Comparison of ENCODE assay signal across 18 cellular contexts in the genomic region with DNA sequence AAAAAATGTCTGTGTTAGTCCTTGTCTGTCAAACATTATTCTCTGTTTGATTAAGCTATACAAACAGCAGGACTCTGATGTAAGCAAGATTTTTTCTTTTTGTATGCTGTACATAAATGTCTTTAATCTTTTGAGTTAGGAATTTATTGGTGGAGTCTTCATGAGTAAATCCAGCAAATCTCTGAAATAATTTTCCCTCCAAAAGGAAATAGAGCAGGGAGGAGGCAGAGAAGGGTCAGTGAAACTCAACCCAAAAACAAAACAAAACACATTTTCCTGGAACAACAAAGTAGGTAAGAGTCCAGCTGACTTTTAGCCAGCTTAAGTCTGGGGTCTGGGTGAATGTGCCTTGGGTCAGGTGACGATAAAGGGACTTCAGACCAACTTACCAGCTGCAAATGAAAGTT.
DNase-seq lines count a peak whose midpoint lies in the region; ATAC-seq, FAIRE-seq and TF ChIP-seq lines count a peak whose summit lies in the region.
"Had no signal": no experiment of that assay in that cellular context is flagged by ENCODE, and none has a peak within 500 bp of the region (broad histone marks: within the 10 kb centered on the region; RNA-seq: fewer than 3 reads in every experiment).

No MANE protein-coding gene starts in this region.

- no peaks in the 10 kb centered on the region for H3K36me3 ChIP-seq in K562 (ENCODE audit: control insufficient read depth, insufficient read depth, low read length)
- no peaks in the 10 kb centered on the region for H3K36me3 ChIP-seq in liver (ENCODE audit: control insufficient read depth in 4 of 4, insufficient read depth in 3 of 4, low read depth in 1 of 4, low read length in 3 of 4)
- no peaks in the 10 kb centered on the region for H3K36me3 ChIP-seq in tibial nerve
- no peaks in the 10 kb centered on the region for H3K36me3 ChIP-seq in sigmoid colon
- H3K36me3 ChIP-seq: BLaER1 treated with 17β-estradiol and CSF1 and Interleukin-3, amounts not matched to agents 10 nM and 100 nM had no signal

- peak; percentile 70 for DNase-seq in DMS53 treated with DMSO at 0.1 percent for 48 hours (lab: John Stamatoyannopoulos, UW; ENCODE audit: unreplicated experiment)
- no peak for DNase-seq in DMS53 (lab: John Stamatoyannopoulos, UW)
- DNase-seq in K562 (ENCODE audit: extremely low read depth in 1 of 4, low spot score in 3 of 4), result no peak
- DNase-seq in tibial nerve (ENCODE audit: low spot score in 2 of 2), result no peak
- no peak for DNase-seq in foreskin melanocyte
- no peak for DNase-seq in sigmoid colon
- DNase-seq: 8988T; ACHN; Calu3; CD4-positive, CD25-positive, alpha-beta regulatory T cell; DMS 273 treated with DMSO at 0.1 percent for 48 hours; GF-D8; GM23248; IMR-90 had no signal

- ATAC-seq in K562, result no peak
- ATAC-seq: HCT116 had no signal

- H3K27ac ChIP-seq in K562 (ENCODE audit: extremely low read depth, low read depth, low read length), result no peak overlapping the region
- peak overlapping the region; percentile 62 to 65 for H3K27ac ChIP-seq in liver (ENCODE audit: low read depth in 1 of 2, low read length in 2 of 2)
- no peak overlapping the region for H3K27ac ChIP-seq in tibial nerve
- H3K27ac ChIP-seq in sigmoid colon, result no peak overlapping the region
- H3K27ac ChIP-seq: BLaER1 treated with 17β-estradiol and CSF1 and Interleukin-3, amounts not matched to agents 10 nM and 100 nM; GM23248 had no signal

- TF ChIP-seq POLR2A in K562 (conservative IDR thresholded peaks at IDR 0.05), result no peak
- TF ChIP-seq POLR2A in tibial nerve (IDR thresholded peaks at IDR 0.05), result no peak
- TF ChIP-seq POLR2A in sigmoid colon (IDR thresholded peaks at IDR 0.05), result no peak

- TF ChIP-seq CTCF in K562 (IDR thresholded peaks at IDR 0.05 in 2 of 3, conservative IDR thresholded peaks at IDR 0.05 in 1 of 3; ENCODE audit: insufficient read depth in 2 of 3, low read depth in 1 of 3, low read length in 3 of 3) (no peak), liver (IDR thresholded peaks at IDR 0.05; ENCODE audit: low read depth, low read length, missing input control) (no peak), tibial nerve (IDR thresholded peaks at IDR 0.05) (no peak), sigmoid colon (IDR thresholded peaks at IDR 0.05) (no peak)

- intact Hi-C loops in K562 (cut with micrococcal nuclease), result loop anchor here (5.0 to 10.0 kb wide), 2 partner anchors 83 to 136 kb away; no protein-coding TSS in a partner anchor
- intact Hi-C loops in sigmoid colon (cut with DNase I), result no loop called here

- H3K9ac ChIP-seq in K562 (ENCODE audit: insufficient read depth in 1 of 2, low read depth in 2 of 2, low read length in 2 of 2) (no peak overlapping the region), liver (ENCODE audit: low read depth in 1 of 2, low read length in 2 of 2) (no peak overlapping the region)
- H3K9ac ChIP-seq: BLaER1 treated with 17β-estradiol and CSF1 and Interleukin-3, amounts not matched to agents 10 nM and 100 nM; GM23248 had no signal

- H2AFZ ChIP-seq in K562 (ENCODE audit: low read depth, low read length), result 0 out of 2 replicates have a peak overlapping the region, but pooled peaks have one; percentile 32
- H2AFZ ChIP-seq: GM23248 had no signal

- no peak for FAIRE-seq in K562 (lab: Jason Lieb, UNC)
- FAIRE-seq: H54 had no signal

- no peaks in the 10 kb centered on the region for H4K20me1 ChIP-seq in K562 (replicated peaks; ENCODE audit: control insufficient read depth, insufficient read depth, low read length)
- H4K20me1 ChIP-seq: BLaER1 treated with 17β-estradiol and CSF1 and Interleukin-3, amounts not matched to agents 10 nM and 100 nM had no signal

- H3K79me2 ChIP-seq in K562 (ENCODE audit: control insufficient read depth, insufficient read depth, low read length), result no peaks in the 10 kb centered on the region

- in situ Hi-C loops in K562 (cut with MboI), result no loop called here

- H3K4me3 ChIP-seq in K562, result no peak overlapping the region
- H3K4me3 ChIP-seq in liver (ENCODE audit: low read depth in 1 of 3, low read length in 3 of 3), result no peak overlapping the region
- H3K4me3 ChIP-seq in tibial nerve, result no peak overlapping the region
- no peak overlapping the region for H3K4me3 ChIP-seq in sigmoid colon
- H3K4me3 ChIP-seq: BLaER1 treated with 17β-estradiol and CSF1 and Interleukin-3, amounts not matched to agents 10 nM and 100 nM; GM23248 had no signal

- no peak overlapping the region for H3K4me2 ChIP-seq in K562 (ENCODE audit: insufficient read depth, low read length)
- H3K4me2 ChIP-seq: BLaER1 treated with 17β-estradiol and CSF1 and Interleukin-3, amounts not matched to agents 10 nM and 100 nM had no signal

- TF ChIP-seq RAD21 in K562 (CRISPR knock-in tag; conservative IDR thresholded peaks at IDR 0.05 in 1 of 2, IDR thresholded peaks at IDR 0.05 in 1 of 2) (no peak), liver (IDR thresholded peaks at IDR 0.05) (peak in 1 of 2 donors; percentile 48)

- TF ChIP-seq EP300 in K562 (IDR thresholded peaks at IDR 0.05; ENCODE audit: low read length) (no peak), tibial nerve (IDR thresholded peaks at IDR 0.05) (no peak), sigmoid colon (IDR thresholded peaks at IDR 0.05) (no peak)

- peaks cover 3 to 10% of the 10 kb centered on the region in 2 experiments; a peak in 4 of 5 replicates for H3K4me1 ChIP-seq in K562 (replicated peaks in 1 of 2; ENCODE audit: control insufficient read depth in 2 of 2, insufficient read depth in 2 of 2, low read length in 2 of 2)
- peaks cover 10 to 30% (median 28%) of the 10 kb centered on the region in 4 donors for H3K4me1 ChIP-seq in liver (ENCODE audit: control insufficient read depth in 4 of 4, insufficient read depth in 4 of 4, low read length in 3 of 4)
- no peaks in the 10 kb centered on the region for H3K4me1 ChIP-seq in tibial nerve
- no peaks in the 10 kb centered on the region for H3K4me1 ChIP-seq in sigmoid colon

- no TSS peak for BruUV-seq in K562 (replicated peaks; lab: Mats Ljungman, UMichigan)

- CTCF ChIA-PET in K562 (lab: Yijun Ruan, JAX; ENCODE audit: low intra/inter-chr PET ratio), result no interaction called here

- no peaks in the 10 kb centered on the region for H3K9me3 ChIP-seq in K562 (replicated peaks; ENCODE audit: control insufficient read depth, insufficient read depth, low read depth, low read length)
- no peaks in the 10 kb centered on the region for H3K9me3 ChIP-seq in liver (ENCODE audit: control insufficient read depth in 4 of 4, low read length in 3 of 4)
- H3K9me3 ChIP-seq in tibial nerve, result no peaks in the 10 kb centered on the region
- H3K9me3 ChIP-seq in sigmoid colon, result no peaks in the 10 kb centered on the region
- H3K9me3 ChIP-seq: BLaER1 treated with 17β-estradiol and CSF1 and Interleukin-3, amounts not matched to agents 10 nM and 100 nM had no signal

- 67% methylated on average over 1 of the region's 1 CpG for WGBS in K562 (ENCODE audit: insufficient coverage, low coverage, missing lambda C conversion rate)
- 30% methylated on average over 1 of the region's 1 CpG for WGBS in liver
- WGBS in tibial nerve, 2 donors, result 33 to 62% methylated on average over 1 of the region's 1 CpG
- 35 to 59% methylated on average over 1 of the region's 1 CpG for WGBS in sigmoid colon, 2 donors

- POLR2A ChIA-PET in K562 (lab: Yijun Ruan, JAX), result no interaction called here

- no peaks in the 10 kb centered on the region for H3K9me1 ChIP-seq in K562 (ENCODE audit: control insufficient read depth, insufficient read depth, low read length)

- no peaks in the 10 kb centered on the region for H3K27me3 ChIP-seq in K562 (ENCODE audit: control insufficient read depth in 2 of 2, insufficient read depth in 2 of 2, low read length in 2 of 2)
- H3K27me3 ChIP-seq in liver (ENCODE audit: control insufficient read depth in 4 of 4, insufficient read depth in 4 of 4, low read length in 3 of 4), result no peaks in the 10 kb centered on the region
- no peaks in the 10 kb centered on the region for H3K27me3 ChIP-seq in tibial nerve
- H3K27me3 ChIP-seq in sigmoid colon, result peaks cover 0 to 12% (median 0%) of the 10 kb centered on the region in 3 donors
- H3K27me3 ChIP-seq: BLaER1 treated with 17β-estradiol and CSF1 and Interleukin-3, amounts not matched to agents 10 nM and 100 nM had no signal

TF ChIP-seq in K562, 482 proteins besides CTCF, POLR2A, EP300 and RAD21:
- TF ChIP-seq SPI1 (IDR thresholded peaks at IDR 0.05; ENCODE audit: borderline replicate concordance, low read depth, low read length), result no peak
- TF ChIP-seq FOXP1 (CRISPR knock-in tag; IDR thresholded peaks at IDR 0.05), result no peak
- TF ChIP-seq, protein P1, sequence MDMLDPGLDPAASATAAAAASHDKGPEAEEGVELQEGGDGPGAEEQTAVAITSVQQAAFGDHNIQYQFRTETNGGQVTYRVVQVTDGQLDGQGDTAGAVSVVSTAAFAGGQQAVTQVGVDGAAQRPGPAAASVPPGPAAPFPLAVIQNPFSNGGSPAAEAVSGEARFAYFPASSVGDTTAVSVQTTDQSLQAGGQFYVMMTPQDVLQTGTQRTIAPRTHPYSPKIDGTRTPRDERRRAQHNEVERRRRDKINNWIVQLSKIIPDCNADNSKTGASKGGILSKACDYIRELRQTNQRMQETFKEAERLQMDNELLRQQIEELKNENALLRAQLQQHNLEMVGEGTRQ (CRISPR knock-in tag; IDR thresholded peaks at IDR 0.05), result no peak
- TF ChIP-seq CBX1 (IDR thresholded peaks at IDR 0.05; ENCODE audit: low read depth), result no peak

TF ChIP-seq in liver, 16 proteins besides CTCF, POLR2A, EP300 and RAD21 (continues in another document):
- TF ChIP-seq NR2F2 (IDR thresholded peaks at IDR 0.05) (no peak), HNF4G (IDR thresholded peaks at IDR 0.05) (peak; percentile 42), HNF4A (conservative IDR thresholded peaks at IDR 0.05) (peak; percentile 49 to 90), YY1 (IDR thresholded peaks at IDR 0.05) (no peak), GABPA (IDR thresholded peaks at IDR 0.05 in 1 of 2, conservative IDR thresholded peaks at IDR 0.05 in 1 of 2) (no peak), FOXA2 (IDR thresholded peaks at IDR 0.05) (no peak)

Comparison
In these comparisons a context has a peak if more than half of its experiments do, and no peak if none do; other contexts are left out.
1. H3K27ac ChIP-seq: peak in liver (2 of 2); none in K562 (single experiment), tibial nerve (0 of 4) and sigmoid colon (0 of 4).